Comparison of ENCODE assay signal across 9 cellular contexts in the genomic region with DNA sequence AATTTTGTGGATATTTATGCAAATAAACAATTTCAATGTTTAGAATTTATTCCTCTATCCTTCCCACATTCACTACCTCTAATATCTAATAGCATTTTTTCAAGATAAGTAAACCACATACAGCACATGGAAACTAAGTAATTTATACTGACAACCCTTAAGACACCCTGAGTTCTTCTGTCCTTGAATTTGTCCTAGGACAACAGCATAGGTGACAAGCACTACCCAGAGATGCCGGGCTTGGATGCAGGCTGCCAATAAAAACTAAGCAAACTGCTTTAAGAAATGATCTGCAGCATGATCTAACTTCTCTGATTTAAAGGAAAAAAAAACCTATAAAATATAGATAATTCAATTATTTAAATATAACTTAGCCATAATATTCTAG. TPM values are rescaled to one million over a fixed set of nuclear protein-coding genes. Genes with fewer than 3 reads are reported as not detected.
DNase-seq lines count a peak whose midpoint lies in the region; ATAC-seq and TF ChIP-seq lines count a peak whose summit lies in the region.
"Had no signal": no experiment of that assay in that cellular context is flagged by ENCODE, and none has a peak within 500 bp of the region (broad histone marks: within the 10 kb centered on the region; RNA-seq: fewer than 3 reads in every experiment).

No MANE protein-coding gene starts in this region.

- peak overlapping the region; percentile 70 for H3K9ac ChIP-seq in skeletal muscle satellite cell (ENCODE audit: low read depth, low read length)

- peak overlapping the region; percentile 34; the same call in 1 of the 2 replicates for H3K27ac ChIP-seq in VCaP

- H3K4me3 ChIP-seq in GM08714 (ENCODE audit: low read length), result peak overlapping the region; percentile 74
- H3K4me3 ChIP-seq in fibroblast of the aortic adventitia (ENCODE audit: low read depth, low read length), result peak overlapping the region; percentile 55
- H3K4me3 ChIP-seq in skeletal muscle satellite cell (ENCODE audit: low read length), result peak overlapping the region; percentile 67

- DNase-seq in fibroblast of the aortic adventitia (ENCODE audit: low read depth), result no peak
- no peak for DNase-seq in NCI-H2227 (lab: John Stamatoyannopoulos, UW; ENCODE audit: unreplicated experiment)
- DNase-seq in middle frontal gyrus (ENCODE audit: extremely low spot score, low spot score), result no peak
- no peak for DNase-seq in nucleus accumbens (lab: John Stamatoyannopoulos, UW)
- DNase-seq: cerebellar nuclear complex had no signal

- H3K4me2 ChIP-seq in skeletal muscle satellite cell (ENCODE audit: low read length), result peak overlapping the region; percentile 93

- no peak for TF ChIP-seq CTCF in VCaP (conservative IDR thresholded peaks at IDR 0.05)
- TF ChIP-seq CTCF in fibroblast of the aortic adventitia (IDR thresholded peaks at IDR 0.05; ENCODE audit: insufficient read depth, low read length), result no peak

- no peak for ATAC-seq in HG02870 (IDR thresholded peaks at IDR 0.05; ENCODE audit: unreplicated experiment)

- H3K36me3 ChIP-seq in skeletal muscle satellite cell (ENCODE audit: insufficient read depth, low read length), result no peaks in the 10 kb centered on the region

- H3K4me1 ChIP-seq in skeletal muscle satellite cell (ENCODE audit: control insufficient read depth, insufficient read depth, low read length), result peaks cover 20% of the 10 kb centered on the region

- H3K9me3 ChIP-seq in skeletal muscle satellite cell (replicated peaks; ENCODE audit: low read length), result no peaks in the 10 kb centered on the region

- H3K27me3 ChIP-seq in skeletal muscle satellite cell (ENCODE audit: control insufficient read depth, insufficient read depth, low read length), result no peaks in the 10 kb centered on the region

RNA-seq across cellular contexts. Expression of gene NT5C3A, which starts 22.7 kb away (rescaled TPM):
- total RNA-seq in fibroblast of the aortic adventitia (ENCODE audit: low replicate concordance), result 17.1 and 26.8 TPM in 2 replicates
- 14.7 and 23.2 TPM in 2 replicates for total RNA-seq in skeletal muscle satellite cell (2012; rRNA removed)
